Comparison of ENCODE assay signal across 30 cellular contexts in the genomic region with DNA sequence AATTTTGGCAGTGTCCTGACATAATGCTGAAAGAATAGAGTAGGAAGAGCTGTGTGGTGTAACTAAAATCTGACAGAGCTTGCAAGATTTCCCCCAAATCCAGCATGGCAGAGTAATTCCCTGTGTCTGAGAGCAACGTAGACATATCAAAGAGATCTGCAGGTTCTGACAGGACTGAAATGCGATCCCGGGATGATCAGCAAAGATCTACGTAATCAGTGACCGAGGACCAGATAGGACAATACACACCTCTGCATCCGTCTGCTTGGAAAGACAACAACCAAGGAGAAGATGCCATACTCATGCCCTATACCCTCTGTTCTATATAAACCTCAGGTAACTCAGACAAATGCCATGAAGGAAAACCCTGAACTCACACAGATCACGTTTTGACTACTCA. TPM values are rescaled to one million over a fixed set of nuclear protein-coding genes. Genes with fewer than 3 reads are reported as not detected.
"Had no signal": no experiment of that assay in that cellular context is flagged by ENCODE, and none has a peak within 500 bp of the region (broad histone marks: within the 10 kb centered on the region; RNA-seq: fewer than 3 reads in every experiment).

No MANE protein-coding gene starts in this region.

- H3K27ac ChIP-seq: brain microvascular endothelial cell had no signal

- H3K36me3 ChIP-seq: brain microvascular endothelial cell had no signal

- H3K27ac Mint-ChIP-seq: activated B cell treated with CpG ODN at 0.5 μM for 24 hours; activated CD4-positive, alpha-beta T cell treated with anti-CD3 and anti-CD28 coated beads, Interleukin-2, amount 10 ng/mL, durations not matched to agents 24 days and 14 days; activated naive CD4-positive, alpha-beta T cell treated with anti-CD3 and anti-CD28 coated beads for 36 hours; activated naive CD8-positive, alpha-beta T cell treated with anti-CD3 and anti-CD28 coated beads for 36 hours; activated T-helper 17 cell treated with anti-CD3 and anti-CD28 coated beads, Interleukin-2, amount 50 U/mL, for 72 hours; IgD-negative memory B cell; T-cell had no signal

- FAIRE-seq: TTC549 had no signal

- H3K4me1 Mint-ChIP-seq: activated B cell treated with CpG ODN at 0.5 μM for 24 hours; activated CD4-positive, alpha-beta T cell treated with anti-CD3 and anti-CD28 coated beads, Interleukin-2, amount 10 ng/mL, durations not matched to agents 24 days and 14 days; activated naive CD8-positive, alpha-beta T cell treated with anti-CD3 and anti-CD28 coated beads for 36 hours; activated T-helper 17 cell treated with anti-CD3 and anti-CD28 coated beads, Interleukin-2, amount 50 U/mL, for 72 hours; T-cell had no signal

- H3K27me3 ChIP-seq: brain microvascular endothelial cell had no signal

- DNase-seq: activated B cell treated with CpG ODN at 0.5 μM for 24 hours; activated CD4-positive, alpha-beta T cell treated with anti-CD3 and anti-CD28 coated beads for 1 hour; activated CD4-positive, alpha-beta T cell treated with anti-CD3 and anti-CD28 coated beads, Interleukin-2, amount 10 ng/mL, durations not matched to agents 24 days and 14 days; activated CD4-positive, alpha-beta T cell treated with anti-CD3 and anti-CD28 coated beads, Interleukin-2, amount 50 U/mL, for 48 hours; activated CD8-positive, alpha-beta memory T cell treated with anti-CD3 and anti-CD28 coated beads for 24 hours; activated gamma-delta T cell; activated naive CD4-positive, alpha-beta T cell treated with anti-CD3 and anti-CD28 coated beads for 36 hours; activated naive CD8-positive, alpha-beta T cell treated with anti-CD3 and anti-CD28 coated beads for 36 hours; activated T-cell treated with anti-CD3 and anti-CD28 coated beads, Interleukin-2, amount 50 U/mL, for 48 hours; brain microvascular endothelial cell; cerebellar nuclear complex; KG1; NCI-H1092; NCI-H1417; NCI-H1694 treated with DMSO at 0.1 percent for 48 hours; NCI-H2029 treated with DMSO at 0.1 percent for 48 hours; NCI-H345; NCI-H524; SIG-M5; T-cell; T-helper 2 cell; T1000 had no signal

- H3K27me3 Mint-ChIP-seq: activated B cell treated with CpG ODN at 0.5 μM for 24 hours; activated CD4-positive, alpha-beta T cell treated with anti-CD3 and anti-CD28 coated beads, Interleukin-2, amount 10 ng/mL, durations not matched to agents 24 days and 14 days; activated naive CD8-positive, alpha-beta T cell treated with anti-CD3 and anti-CD28 coated beads for 36 hours; T-cell had no signal

- H3K36me3 Mint-ChIP-seq: activated naive CD8-positive, alpha-beta T cell treated with anti-CD3 and anti-CD28 coated beads for 36 hours; IgD-negative memory B cell; T-cell had no signal

- H3K4me3 Mint-ChIP-seq: activated B cell treated with CpG ODN at 0.5 μM for 24 hours; activated CD4-positive, alpha-beta T cell treated with anti-CD3 and anti-CD28 coated beads, Interleukin-2, amount 10 ng/mL, durations not matched to agents 24 days and 14 days; activated naive CD4-positive, alpha-beta T cell treated with anti-CD3 and anti-CD28 coated beads for 36 hours; activated naive CD8-positive, alpha-beta T cell treated with anti-CD3 and anti-CD28 coated beads for 36 hours; activated T-helper 17 cell treated with anti-CD3 and anti-CD28 coated beads, Interleukin-2, amount 50 U/mL, for 72 hours; IgD-negative memory B cell; T-cell had no signal

- H3K9me3 Mint-ChIP-seq: activated B cell treated with CpG ODN at 0.5 μM for 24 hours; activated CD4-positive, alpha-beta T cell treated with anti-CD3 and anti-CD28 coated beads, Interleukin-2, amount 10 ng/mL, durations not matched to agents 24 days and 14 days; activated naive CD4-positive, alpha-beta T cell treated with anti-CD3 and anti-CD28 coated beads for 36 hours; activated naive CD8-positive, alpha-beta T cell treated with anti-CD3 and anti-CD28 coated beads for 36 hours; IgD-negative memory B cell had no signal

RNA-seq across cellular contexts. Expression of a gene that starts 26.6 kb away (rescaled TPM):
- total RNA-seq: activated B cell treated with CpG ODN at 0.5 μM for 24 hours; activated CD4-positive, alpha-beta T cell treated with anti-CD3 and anti-CD28 coated beads, Interleukin-2, amount 10 ng/mL, durations not matched to agents 24 days and 14 days; activated naive CD4-positive, alpha-beta T cell treated with anti-CD3 and anti-CD28 coated beads for 36 hours; activated naive CD8-positive, alpha-beta T cell treated with anti-CD3 and anti-CD28 coated beads for 36 hours; activated T-helper 17 cell treated with anti-CD3 and anti-CD28 coated beads, Interleukin-2, amount 50 U/mL, for 72 hours; LHCN-M2; M059J; OCI-LY7; RPMI7951; T-cell had no signal
- polyA plus RNA-seq: adipose tissue, IgD-negative memory B cell had no signal
